15 cellular contexts compared by ENCODE assay signal in the genomic region with DNA sequence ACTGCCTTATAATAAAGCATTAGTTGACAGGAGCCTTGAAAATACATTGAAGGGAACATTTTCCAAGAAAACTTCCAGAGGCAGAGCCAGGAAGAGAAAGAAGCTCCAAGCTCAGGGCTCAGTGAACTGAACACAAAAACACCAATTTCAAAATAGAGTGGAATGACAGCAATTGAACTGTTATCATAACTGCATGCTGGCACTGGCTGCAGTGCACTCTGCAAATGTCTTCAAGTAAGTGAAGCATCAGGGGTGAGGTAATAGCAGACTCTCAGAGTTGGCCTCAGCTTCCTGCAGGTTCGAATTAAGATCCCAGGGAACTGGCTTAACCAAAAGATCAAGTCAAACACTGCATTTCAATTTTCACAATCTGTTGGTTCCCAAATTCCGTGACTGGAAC.
DNase-seq lines count a peak whose midpoint lies in the region; ATAC-seq and TF ChIP-seq lines count a peak whose summit lies in the region.
"Had no signal": no experiment of that assay in that cellular context is flagged by ENCODE, and none has a peak within 500 bp of the region (broad histone marks: within the 10 kb centered on the region; RNA-seq: fewer than 3 reads in every experiment).

No MANE protein-coding gene starts in this region.

- peak overlapping the region; percentile 87 for H2BK120ac ChIP-seq in IMR-90 (ENCODE audit: low read depth, low read length)

- no peaks in the 10 kb centered on the region for H3K9me3 Mint-ChIP-seq in stimulated activated effector memory CD8-positive, alpha-beta T cell treated with anti-CD3 and anti-CD28 coated beads, Interleukin-12 subunit alpha, Interleukin-12 subunit beta, amount 100 ng/mL, for 72 hours
- H3K9me3 Mint-ChIP-seq: CD8-positive, alpha-beta T cell; H9 had no signal

- H3K9me2 ChIP-seq in neural cell (ENCODE audit: insufficient read depth, low read length), result no peaks in the 10 kb centered on the region

- peak; percentile 11; the same call in 1 of the 2 replicates for ATAC-seq in IMR-90 (ENCODE audit: low read depth)
- no peak for ATAC-seq in stimulated activated effector memory CD8-positive, alpha-beta T cell treated with anti-CD3 and anti-CD28 coated beads, Interleukin-12 subunit alpha, Interleukin-12 subunit beta, amount 100 ng/mL, for 72 hours
- ATAC-seq: CD8-positive, alpha-beta T cell had no signal

- CTCF ChIA-PET in IMR-90 (lab: Yijun Ruan, JAX), result interaction anchor here (0.7 kb wide), 1 partner anchor 428 kb away, joined by 3 read pairs; no protein-coding TSS in a partner anchor

- WGBS in IMR-90 (ENCODE audit: extremely low coverage in 2 of 2, insufficient read length in 1 of 2), 2 experiments, result 86% methylated on average over 2 of the region's 2 CpGs; no CpG with 5 or more reads in 1 of the 2 experiments

- H3K23ac ChIP-seq in IMR-90 (ENCODE audit: low read depth, low read length), result peak overlapping the region; percentile 53; the same call in 1 of the 2 replicates

- no peak overlapping the region for H2AFZ ChIP-seq in IMR-90 (replicated peaks; ENCODE audit: low read length, poor library complexity)
- no peak overlapping the region for H2AFZ ChIP-seq in neural cell (ENCODE audit: low read depth, low read length)

- H3K18ac ChIP-seq in IMR-90 (ENCODE audit: low read depth, low read length), result peak overlapping the region; percentile 45; the same call in 1 of the 2 replicates

- no peaks in the 10 kb centered on the region for H3K27me3 ChIP-seq in IMR-90 (ENCODE audit: control insufficient read depth, insufficient read depth, low read length)
- no peaks in the 10 kb centered on the region for H3K27me3 ChIP-seq in neural cell (ENCODE audit: insufficient read depth, low read depth, low read length)
- H3K27me3 ChIP-seq: BLaER1 had no signal

- H3K27ac ChIP-seq in IMR-90 (ENCODE audit: insufficient read depth, low read length) (no peak overlapping the region), neural cell (ENCODE audit: low read length) (no peak overlapping the region)
- H3K27ac ChIP-seq: BLaER1 had no signal

- H4K91ac ChIP-seq in IMR-90 (ENCODE audit: insufficient read depth, low read depth, low read length), result peak overlapping the region; percentile 79

- no peak for TF ChIP-seq POLR2A in IMR-90 (IDR thresholded peaks at IDR 0.05; ENCODE audit: low read depth, low read length)

- H2BK5ac ChIP-seq in IMR-90 (ENCODE audit: low read depth, low read length, poor library complexity, severe bottlenecking), result no peak overlapping the region

- H3K9ac ChIP-seq in IMR-90 (ENCODE audit: low read depth, low read length) (no peak overlapping the region), neural cell (ENCODE audit: low read length) (no peak overlapping the region)
- H3K9ac ChIP-seq: BLaER1 had no signal

- no peak for TF ChIP-seq RAD21 in IMR-90 (IDR thresholded peaks at IDR 0.05; ENCODE audit: low read length)
- no peak for TF ChIP-seq RAD21 in neural cell (conservative IDR thresholded peaks at IDR 0.05)

- H3K4me1 ChIP-seq in IMR-90 (ENCODE audit: control insufficient read depth, insufficient read depth, low read length), result peaks cover 9% of the 10 kb centered on the region
- H3K4me1 ChIP-seq: BLaER1 had no signal

- intact Hi-C loops in IMR-90 (cut with micrococcal nuclease), result no loop called here

- no peaks in the 10 kb centered on the region for H4K20me1 ChIP-seq in IMR-90 (ENCODE audit: insufficient read depth, low read length)
- no peaks in the 10 kb centered on the region for H4K20me1 ChIP-seq in neural cell (ENCODE audit: insufficient read depth)
- H4K20me1 ChIP-seq: BLaER1 had no signal

- H3K56ac ChIP-seq in IMR-90 (ENCODE audit: extremely low read depth, insufficient read depth, low read length), result no peak overlapping the region; the same call in 1 of the 2 replicates

- POLR2A ChIA-PET in IMR-90 (lab: Charles Lee; ENCODE audit: unreplicated experiment), result no interaction called here

- H3K4me2 ChIP-seq in IMR-90 (ENCODE audit: low read depth, low read length), result no peak overlapping the region
- H3K4me2 ChIP-seq in neural cell (ENCODE audit: low read length), result no peak overlapping the region
- H3K4me2 ChIP-seq: BLaER1 had no signal

- H3K4ac ChIP-seq in IMR-90 (ENCODE audit: low read depth, low read length), result peak overlapping the region; percentile 64

- TF ChIP-seq CTCF in IMR-90 (conservative IDR thresholded peaks at IDR 0.05; ENCODE audit: low read depth, low read length) (no peak), neural cell (IDR thresholded peaks at IDR 0.05; ENCODE audit: poor library complexity, severe bottlenecking) (no peak)

- 0 out of 2 replicates have a peak overlapping the region, but pooled peaks have one; percentile 52 for H3K14ac ChIP-seq in IMR-90 (replicated peaks; ENCODE audit: low read depth, low read length)

- no peak overlapping the region for H3K27ac Mint-ChIP-seq in stimulated activated effector memory CD8-positive, alpha-beta T cell treated with anti-CD3 and anti-CD28 coated beads, Interleukin-12 subunit alpha, Interleukin-12 subunit beta, amount 100 ng/mL, for 72 hours
- H3K27ac Mint-ChIP-seq: CD8-positive, alpha-beta T cell; H9 had no signal

- no peak overlapping the region; the same call in 1 of the 2 replicates for H4K5ac ChIP-seq in IMR-90 (ENCODE audit: low read depth, low read length)

- no peak overlapping the region for H3K4me3 ChIP-seq in IMR-90 (ENCODE audit: insufficient read depth, low read depth, low read length)
- H3K4me3 ChIP-seq in neural cell (ENCODE audit: low read length), result no peak overlapping the region
- H3K4me3 ChIP-seq: BLaER1 had no signal

- peak overlapping the region; percentile 35; the same call in 1 of the 2 replicates for H2BK20ac ChIP-seq in IMR-90 (ENCODE audit: low read depth, low read length)

- in situ Hi-C loops in IMR-90 (cut with MboI; ENCODE audit: low sequenced_read_pairs), result no loop called here

- no peak for TF ChIP-seq EP300 in neural cell (conservative IDR thresholded peaks at IDR 0.05; ENCODE audit: poor library complexity, severe bottlenecking)

- dilution Hi-C loops in IMR-90 (cut with HindIII; ENCODE audit: low sequenced_read_pairs, unreplicated experiment), result no loop called here

- no peaks in the 10 kb centered on the region for H3K4me1 Mint-ChIP-seq in stimulated activated effector memory CD8-positive, alpha-beta T cell treated with anti-CD3 and anti-CD28 coated beads, Interleukin-12 subunit alpha, Interleukin-12 subunit beta, amount 100 ng/mL, for 72 hours

- H3K36me3 Mint-ChIP-seq in stimulated activated effector memory CD8-positive, alpha-beta T cell treated with anti-CD3 and anti-CD28 coated beads, Interleukin-12 subunit alpha, Interleukin-12 subunit beta, amount 100 ng/mL, for 72 hours, result no peaks in the 10 kb centered on the region
- H3K36me3 Mint-ChIP-seq: CD8-positive, alpha-beta T cell had no signal

- peak overlapping the region in 1 of 2 experiments; percentile 38; a peak in 1 of 4 replicates for H4K8ac ChIP-seq in IMR-90 (ENCODE audit: low read depth in 2 of 2, low read length in 2 of 2)

- BruUV-seq in IMR-90 (replicated peaks; lab: Mats Ljungman, UMichigan), result no TSS peak

- peak overlapping the region; percentile 44; the same call in 1 of the 3 replicates for H2BK15ac ChIP-seq in IMR-90 (ENCODE audit: low read depth, low read length)

- no peaks in the 10 kb centered on the region for H3K9me3 ChIP-seq in IMR-90 (ENCODE audit: control insufficient read depth, insufficient read depth, low read length)
- H3K9me3 ChIP-seq in neural cell (ENCODE audit: low read length), result no peaks in the 10 kb centered on the region
- H3K9me3 ChIP-seq: BLaER1 had no signal

- DNase-seq in IMR-90, result peak; percentile 18
- peak; percentile 2 for DNase-seq in amniotic epithelial cell (ENCODE audit: low read depth)
- peak; percentile 57 for DNase-seq in fibroblast of gingiva (ENCODE audit: low read depth)
- DNase-seq in C1 segment of cervical spinal cord (lab: John Stamatoyannopoulos, UW), result no peak
- DNase-seq in stimulated activated effector memory CD8-positive, alpha-beta T cell treated with anti-CD3 and anti-CD28 coated beads, Interleukin-12 subunit alpha, Interleukin-12 subunit beta, amount 100 ng/mL, for 72 hours (ENCODE audit: low spot score in 2 of 2), result no peak
- no peak for DNase-seq in activated CD4-positive, alpha-beta T cell treated with anti-CD3 and anti-CD28 coated beads for 48 hours
- DNase-seq in MV-4-11 (lab: John Stamatoyannopoulos, UW), result no peak
- DNase-seq: 8988T; Calu3; CD8-positive, alpha-beta T cell; DMS79 treated with DMSO at 0.1 percent for 48 hours; GF-D8; H9 had no signal

- no peaks in the 10 kb centered on the region for H3K79me1 ChIP-seq in IMR-90 (ENCODE audit: low read depth in 1 of 2, low read length in 2 of 2)

- H2AK9ac ChIP-seq in IMR-90 (replicated peaks; ENCODE audit: low read depth, low read length, poor library complexity), result no peak overlapping the region

- peak overlapping the region; percentile 57 for H2AK5ac ChIP-seq in IMR-90 (ENCODE audit: low read depth, low read length)

- H3K36me3 ChIP-seq in IMR-90 (ENCODE audit: control insufficient read depth, insufficient read depth, low read length), result no peaks in the 10 kb centered on the region
- H3K36me3 ChIP-seq in neural cell (ENCODE audit: insufficient read depth, low read length), result no peaks in the 10 kb centered on the region
- H3K36me3 ChIP-seq: BLaER1 had no signal

- H3F3A ChIP-seq in neural cell (ENCODE audit: insufficient read depth, low read length, poor library complexity, severe bottlenecking), result no peaks in the 10 kb centered on the region

- H3K79me2 ChIP-seq in neural cell (replicated peaks; ENCODE audit: insufficient read depth, low read length), result no peaks in the 10 kb centered on the region

- H3K9me1 ChIP-seq in IMR-90 (ENCODE audit: insufficient read depth, low read length), result peaks cover 18% of the 10 kb centered on the region

- H3K4me3 Mint-ChIP-seq in stimulated activated effector memory CD8-positive, alpha-beta T cell treated with anti-CD3 and anti-CD28 coated beads, Interleukin-12 subunit alpha, Interleukin-12 subunit beta, amount 100 ng/mL, for 72 hours, result no peak overlapping the region
- H3K4me3 Mint-ChIP-seq: CD8-positive, alpha-beta T cell; H9 had no signal

TF ChIP-seq in IMR-90, 13 proteins besides CTCF, POLR2A, EP300 and RAD21 (continues in another document):
- TF ChIP-seq, protein P1, sequence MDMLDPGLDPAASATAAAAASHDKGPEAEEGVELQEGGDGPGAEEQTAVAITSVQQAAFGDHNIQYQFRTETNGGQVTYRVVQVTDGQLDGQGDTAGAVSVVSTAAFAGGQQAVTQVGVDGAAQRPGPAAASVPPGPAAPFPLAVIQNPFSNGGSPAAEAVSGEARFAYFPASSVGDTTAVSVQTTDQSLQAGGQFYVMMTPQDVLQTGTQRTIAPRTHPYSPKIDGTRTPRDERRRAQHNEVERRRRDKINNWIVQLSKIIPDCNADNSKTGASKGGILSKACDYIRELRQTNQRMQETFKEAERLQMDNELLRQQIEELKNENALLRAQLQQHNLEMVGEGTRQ (IDR thresholded peaks at IDR 0.05; ENCODE audit: low read depth, low read length), result no peak

TF ChIP-seq in neural cell, 6 proteins besides CTCF, POLR2A, EP300 and RAD21 (continues in another document):
- peak; percentile 78 for TF ChIP-seq POLR2AphosphoS5 (IDR thresholded peaks at IDR 0.05)
- no peak for TF ChIP-seq TAF1 (IDR thresholded peaks at IDR 0.05; ENCODE audit: low read depth)

Comparison
In these comparisons a context has a peak if more than half of its experiments do, and no peak if none do; other contexts are left out.
1. DNase-seq: peak in IMR-90 (single experiment), amniotic epithelial cell (single experiment) and fibroblast of gingiva (single experiment); none in C1 segment of cervical spinal cord (0 of 14), stimulated activated effector memory CD8-positive, alpha-beta T cell treated with anti-CD3 and anti-CD28 coated beads, Interleukin-12 subunit alpha, Interleukin-12 subunit beta, amount 100 ng/mL, for 72 hours (0 of 2), activated CD4-positive, alpha-beta T cell treated with anti-CD3 and anti-CD28 coated beads for 48 hours (single experiment) and MV-4-11 (single experiment).